In genomic region chr12:2834581-2835491, GRCh38 we compare ENCODE assay signal across 12 cellular contexts. TPM values are rescaled to one million over a fixed set of nuclear protein-coding genes. Genes with fewer than 3 reads are reported as not detected.
DNase-seq lines count a peak whose midpoint lies in the region; ATAC-seq, FAIRE-seq and TF ChIP-seq lines count a peak whose summit lies in the region.
"Had no signal": no experiment of that assay in that cellular context is flagged by ENCODE, and none has a peak within 500 bp of the region (broad histone marks: within the 10 kb centered on the region; RNA-seq: fewer than 3 reads in every experiment).

Gene NRIP2 (minus strand): TSS chr12:2835035. CDS start chr12:2834983, 52 bp downstream.

- POLR2A ChIA-PET in H1 (lab: Charles Lee; ENCODE audit: partially characterized antibody), result interaction anchor here (0.6 to 6.3 kb wide), 11 partner anchors 10 to 106 kb away, joined by 3 to 58 read pairs (median 4); partner anchors contain the start of genes ITFG2 and TULP3

- H3K9me3 ChIP-seq in H1 (ENCODE audit: insufficient read depth in 2 of 2, low read depth in 1 of 2, low read length in 1 of 2), result no peaks in the 10 kb centered on the region
- no peaks in the 10 kb centered on the region for H3K9me3 ChIP-seq in mesodermal cell (ENCODE audit: control insufficient read depth, low read length)
- H3K9me3 ChIP-seq in vagina, result no peaks in the 10 kb centered on the region
- H3K9me3 ChIP-seq: upper lobe of left lung had no signal

- no peaks in the 10 kb centered on the region for H3K79me2 ChIP-seq in H1 (ENCODE audit: control insufficient read depth in 1 of 2, insufficient read depth in 2 of 2, low read length in 2 of 2)

- H2BK120ac ChIP-seq in H1 (replicated peaks; ENCODE audit: low read depth, low read length), result no peak within 1 kb of the TSS

- no peak for ATAC-seq in activated naive CD4-positive, alpha-beta T cell treated with anti-CD3 and anti-CD28 coated beads, Interleukin-2, amount 50 U/mL, for 72 hours
- ATAC-seq in HG02884 (IDR thresholded peaks at IDR 0.05; ENCODE audit: unreplicated experiment), result no peak

- H3K36me3 ChIP-seq in H1 (ENCODE audit: control insufficient read depth in 2 of 4, insufficient read depth in 4 of 4, low read length in 3 of 4), result no peaks in the 10 kb centered on the region; a peak in 1 of 8 replicates
- H3K36me3 ChIP-seq in mesodermal cell (ENCODE audit: control insufficient read depth, insufficient read depth, low read length), result peaks cover 11% of the 10 kb centered on the region
- peaks cover 0 to 3% of the 10 kb centered on the region in 2 donors for H3K36me3 ChIP-seq in vagina

- H2BK12ac ChIP-seq in H1 (ENCODE audit: low read depth, low read length), result peak within 1 kb of the TSS; percentile 27; the same call in 1 of the 2 replicates

- no peak for TF ChIP-seq CTCF in H1 (IDR thresholded peaks at IDR 0.05; ENCODE audit: control extremely low read depth in 1 of 3, insufficient read depth in 1 of 3, low read depth in 1 of 3, low read length in 3 of 3)
- TF ChIP-seq CTCF in vagina (IDR thresholded peaks at IDR 0.05), result no peak

- H3K23ac ChIP-seq in H1 (ENCODE audit: insufficient read length), result no peak within 1 kb of the TSS

- peak within 1 kb of the TSS; percentile 78; the same call in 1 of the 2 replicates for H3K18ac ChIP-seq in H1 (ENCODE audit: extremely low read depth, low read length)

- H3K56ac ChIP-seq in H1 (replicated peaks; ENCODE audit: insufficient read length, low read depth, low read length), result no peak within 1 kb of the TSS

- no peak within 1 kb of the TSS for H3K9ac ChIP-seq in H1 (replicated peaks in 1 of 4; ENCODE audit: extremely low read depth in 1 of 4, low read depth in 3 of 4, low read length in 3 of 4)

- TF ChIP-seq RAD21 in H1 (IDR thresholded peaks at IDR 0.05 in 1 of 2, conservative IDR thresholded peaks at IDR 0.05 in 1 of 2; ENCODE audit: low read depth in 2 of 2, low read length in 2 of 2), result 0 out of 4 replicates have a peak, but pooled peaks of 1 of the 2 experiments have one; percentile 2

- no peak within 1 kb of the TSS for H2AFZ ChIP-seq in H1 (ENCODE audit: low read length)

- peak within 1 kb of the TSS; percentile 12 for H4K8ac ChIP-seq in H1 (ENCODE audit: extremely low read depth, insufficient read depth, low read length)

- DNase-seq in activated naive CD4-positive, alpha-beta T cell treated with anti-CD3 and anti-CD28 coated beads, Interleukin-2, amount 50 U/mL, for 72 hours (ENCODE audit: low spot score in 2 of 2), result no peak
- DNase-seq in activated naive CD4-positive, alpha-beta T cell treated with anti-CD3 and anti-CD28 coated beads, Interleukin-2, amount 50 U/mL, for 16 hours, result no peak
- DNase-seq in H1 (ENCODE audit: low read depth in 1 of 2, low spot score in 2 of 2), result peak in 1 of 2 experiments; percentile 65
- peak in 1 of 2 donors; percentile 83 for DNase-seq in vagina (ENCODE audit: extremely low spot score in 2 of 2)
- no peak for DNase-seq in NCI-H128 (lab: John Stamatoyannopoulos, UW; ENCODE audit: unreplicated experiment)
- no peak for DNase-seq in activated CD8-positive, alpha-beta memory T cell treated with anti-CD3 and anti-CD28 coated beads for 24 hours

- no peak within 1 kb of the TSS for H2AK5ac ChIP-seq in H1 (ENCODE audit: low read depth, low read length)

- no peaks in the 10 kb centered on the region; the same call in 1 of the 2 replicates for H3K23me2 ChIP-seq in H1 (ENCODE audit: low read depth, low read length)

- peak within 1 kb of the TSS in 1 of 4 experiments; percentile 29; a peak in 2 of 8 replicates for H3K4me3 ChIP-seq in H1 (ENCODE audit: extremely low read depth in 1 of 4, insufficient read depth in 2 of 4, low read depth in 3 of 4, low read length in 4 of 4)
- no peak within 1 kb of the TSS for H3K4me3 ChIP-seq in mesodermal cell (ENCODE audit: extremely low read depth, insufficient read depth, low read length, poor library complexity, severe bottlenecking)
- peak within 1 kb of the TSS; percentile 31 to 34 for H3K4me3 ChIP-seq in vagina
- H3K4me3 ChIP-seq: upper lobe of left lung had no signal

- no peak within 1 kb of the TSS for H3K14ac ChIP-seq in H1 (ENCODE audit: insufficient read length)

- no peak within 1 kb of the TSS for H2BK15ac ChIP-seq in H1 (ENCODE audit: low read length)

- H4K20me1 ChIP-seq in H1 (replicated peaks in 1 of 2; ENCODE audit: control insufficient read depth in 1 of 2, insufficient read depth in 2 of 2, low read length in 2 of 2), result no peaks in the 10 kb centered on the region

- no peak for TF ChIP-seq POLR2A in H1 (IDR thresholded peaks at IDR 0.05; ENCODE audit: control extremely low read depth in 1 of 2, low read depth in 2 of 2, low read length in 2 of 2)
- TF ChIP-seq POLR2A in vagina (IDR thresholded peaks at IDR 0.05), result no peak

- no peak within 1 kb of the TSS for H3K4ac ChIP-seq in H1 (replicated peaks; ENCODE audit: insufficient read length, low read depth, low read length)

- peak within 1 kb of the TSS; percentile 23 to 67 for H3K27ac Mint-ChIP-seq in activated naive CD4-positive, alpha-beta T cell treated with anti-CD3 and anti-CD28 coated beads, Interleukin-2, amount 50 U/mL, for 72 hours

- H3K27me3 ChIP-seq in H1 (replicated peaks in 1 of 4; ENCODE audit: control insufficient read depth in 3 of 4, extremely low read depth in 1 of 4, insufficient read depth in 3 of 4, low read length in 3 of 4) (no peaks in the 10 kb centered on the region; a peak in 1 of 7 replicates), vagina (no peaks in the 10 kb centered on the region)
- H3K27me3 ChIP-seq: upper lobe of left lung had no signal

- H4K5ac ChIP-seq in H1 (ENCODE audit: insufficient read length, low read depth, low read length), result no peak within 1 kb of the TSS

- intact Hi-C loops in vagina (cut with DNase I), result no loop called here

- CTCF ChIA-PET in H1 (lab: Charles Lee; ENCODE audit: partially characterized antibody), result interaction anchor here (0.7 to 6.9 kb wide), 11 partner anchors 9 to 200 kb away, joined by 3 to 52 read pairs (median 5); partner anchors contain the start of gene ITFG2

- H3K9me3 Mint-ChIP-seq in activated naive CD4-positive, alpha-beta T cell treated with anti-CD3 and anti-CD28 coated beads, Interleukin-2, amount 50 U/mL, for 72 hours, result no peaks in the 10 kb centered on the region

- 65% methylated on average over 30 of the region's 32 CpGs; no CpG with 5 or more reads in 1 of the 2 experiments for WGBS in H1 (ENCODE audit: extremely low coverage in 1 of 2, insufficient coverage in 1 of 2, insufficient read length in 1 of 2, insufficient replicate concordance in 2 of 2, low coverage in 1 of 2, low lambda C conversion rate in 2 of 2, missing lambda C conversion rate in 1 of 2), 2 experiments
- 47 to 58% methylated on average over 26 to 28 of the region's 32 CpGs for WGBS in mesodermal cell (ENCODE audit: insufficient coverage in 2 of 2), 2 experiments

- H3K27ac ChIP-seq in H1 (ENCODE audit: low read depth, low read length), result no peak within 1 kb of the TSS
- H3K27ac ChIP-seq in mesodermal cell (ENCODE audit: low read depth, low read length, severe bottlenecking), result peak within 1 kb of the TSS; percentile 19
- peak within 1 kb of the TSS; percentile 36 for H3K27ac ChIP-seq in vagina
- H3K27ac ChIP-seq: C4-2B had no signal

- H2BK5ac ChIP-seq in H1 (ENCODE audit: low read depth, low read length), result no peak within 1 kb of the TSS

- peak within 1 kb of the TSS; percentile 14 to 50; a peak in 3 of 4 replicates for H3K4me2 ChIP-seq in H1 (ENCODE audit: insufficient read depth in 1 of 2, low read depth in 2 of 2, low read length in 2 of 2)

- peaks cover 0 to 14% (median 9%) of the 10 kb centered on the region in 4 experiments; a peak in 6 of 7 replicates for H3K4me1 ChIP-seq in H1 (replicated peaks in 1 of 4; ENCODE audit: control insufficient read depth in 3 of 4, insufficient read depth in 4 of 4, low read length in 3 of 4)
- H3K4me1 ChIP-seq in mesodermal cell (ENCODE audit: control insufficient read depth, insufficient read depth, low read length, poor library complexity, severe bottlenecking), result peaks cover 13% of the 10 kb centered on the region
- peaks cover 21% of the 10 kb centered on the region for H3K4me1 ChIP-seq in vagina

- H4K91ac ChIP-seq in H1 (replicated peaks; ENCODE audit: insufficient read length, low read length), result no peak within 1 kb of the TSS

- no peaks in the 10 kb centered on the region for H3K79me1 ChIP-seq in H1 (ENCODE audit: low read depth, low read length)

- H2BK20ac ChIP-seq in H1 (ENCODE audit: low read length), result no peak within 1 kb of the TSS

- peaks cover 5 to 8% of the 10 kb centered on the region in 2 donors for H3K36me3 Mint-ChIP-seq in activated naive CD4-positive, alpha-beta T cell treated with anti-CD3 and anti-CD28 coated beads, Interleukin-2, amount 50 U/mL, for 72 hours

- no peak for FAIRE-seq in H1 (lab: Jason Lieb, UNC)
- FAIRE-seq: islet of Langerhans, TTC549 had no signal

- no peak for TF ChIP-seq EP300 in H1 (IDR thresholded peaks at IDR 0.05; ENCODE audit: borderline replicate concordance in 1 of 2, low read depth in 2 of 2, low read length in 2 of 2)

TF ChIP-seq in H1, 55 proteins besides CTCF, POLR2A, EP300 and RAD21:
- TF ChIP-seq SIN3A (conservative IDR thresholded peaks at IDR 0.05 in 1 of 2, IDR thresholded peaks at IDR 0.05 in 1 of 2; ENCODE audit: low read depth in 1 of 2, low read length in 2 of 2), result no peak
- no peak for TF ChIP-seq CHD2 (IDR thresholded peaks at IDR 0.05; ENCODE audit: low read length)
- TF ChIP-seq GABPA (IDR thresholded peaks at IDR 0.05; ENCODE audit: borderline replicate concordance, insufficient read depth, low read length), result no peak
- no peak for TF ChIP-seq GTF2F1 (IDR thresholded peaks at IDR 0.05; ENCODE audit: borderline replicate concordance, low read depth, low read length)

RNA-seq across cellular contexts. Expression of gene NRIP2, which starts in this region (rescaled TPM):
- total RNA-seq in activated naive CD4-positive, alpha-beta T cell treated with anti-CD3 and anti-CD28 coated beads, Interleukin-2, amount 50 U/mL, for 72 hours, result not detected
- not detected in 2 replicates for total RNA-seq in H1 (2021; fragmentation: NEBNext Ultra II Directional; extraction: Animal tissue kit (Norgen Biotek cat#: 25700))
- polyA plus RNA-seq in H1 (2011; rRNA removed), result 0.03 and 0.06 TPM in 2 replicates
- polyA plus RNA-seq in H1 (2011; cell fraction: cytosol; rRNA removed), result not detected
- not detected for polyA plus RNA-seq in H1 (2011; cell fraction: nucleus; rRNA removed)
- 1.2 to 2.0 TPM (median 1.6 TPM) in 4 replicates for polyA plus RNA-seq in H1 (2012, experiment 1 of 2)
- 0.31 TPM for polyA plus RNA-seq in H1 (2012, experiment 2 of 2)
- polyA plus RNA-seq in H1 (2013, experiment 1 of 2), result not detected
- polyA plus RNA-seq in H1 (2013, experiment 2 of 2), result not detected
- 0.15 TPM in 1 of 2 replicates, not detected in the other for polyA minus RNA-seq in H1 (2011; rRNA and poly(A)+ RNA removed)
- polyA minus RNA-seq in H1 (2011; cell fraction: cytosol; rRNA and poly(A)+ RNA removed), result not detected
- polyA minus RNA-seq in H1 (2011; cell fraction: nucleus; rRNA and poly(A)+ RNA removed), result not detected
- polyA plus RNA-seq in mesodermal cell (2013, experiment 1 of 2), result 0.96 TPM
- polyA plus RNA-seq in mesodermal cell (2013, experiment 2 of 2), result 0.76 TPM
- 1.2 TPM for total RNA-seq in vagina
